ENCODE assay signal across 1 cellular context in the genomic region with DNA sequence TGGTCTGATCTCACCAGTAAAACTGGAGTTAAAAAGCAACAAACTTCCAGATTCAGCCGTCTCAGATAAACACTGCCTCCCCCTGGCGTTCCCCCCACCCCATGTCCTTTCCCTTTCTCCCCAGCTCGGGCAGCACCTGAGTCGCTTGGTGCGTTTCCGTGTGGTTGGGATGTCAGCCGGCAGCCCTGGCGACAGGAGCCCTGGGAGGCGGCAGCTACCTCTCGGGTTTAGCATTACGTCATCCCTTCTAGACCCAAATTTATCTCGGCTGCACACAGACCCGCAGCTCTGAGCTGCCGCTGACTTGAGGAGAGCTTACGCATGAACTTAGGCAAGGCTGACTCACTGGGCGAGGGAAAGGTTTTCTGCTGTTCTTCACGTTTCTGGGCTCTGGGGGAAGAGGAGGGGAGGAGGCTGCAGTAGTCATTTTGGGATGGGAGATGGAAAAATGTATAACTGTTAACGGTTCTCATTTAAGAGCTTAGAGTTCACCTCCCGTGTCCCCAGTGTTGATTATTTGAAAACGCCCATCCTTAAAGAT.
TF ChIP-seq lines count a peak whose summit lies in the region.

No MANE protein-coding gene starts in this region.

TF ChIP-seq in HEK293, 187 proteins besides CTCF, POLR2A, EP300 and RAD21 (continued from another document and continues in another):
- TF ChIP-seq, protein P1, sequence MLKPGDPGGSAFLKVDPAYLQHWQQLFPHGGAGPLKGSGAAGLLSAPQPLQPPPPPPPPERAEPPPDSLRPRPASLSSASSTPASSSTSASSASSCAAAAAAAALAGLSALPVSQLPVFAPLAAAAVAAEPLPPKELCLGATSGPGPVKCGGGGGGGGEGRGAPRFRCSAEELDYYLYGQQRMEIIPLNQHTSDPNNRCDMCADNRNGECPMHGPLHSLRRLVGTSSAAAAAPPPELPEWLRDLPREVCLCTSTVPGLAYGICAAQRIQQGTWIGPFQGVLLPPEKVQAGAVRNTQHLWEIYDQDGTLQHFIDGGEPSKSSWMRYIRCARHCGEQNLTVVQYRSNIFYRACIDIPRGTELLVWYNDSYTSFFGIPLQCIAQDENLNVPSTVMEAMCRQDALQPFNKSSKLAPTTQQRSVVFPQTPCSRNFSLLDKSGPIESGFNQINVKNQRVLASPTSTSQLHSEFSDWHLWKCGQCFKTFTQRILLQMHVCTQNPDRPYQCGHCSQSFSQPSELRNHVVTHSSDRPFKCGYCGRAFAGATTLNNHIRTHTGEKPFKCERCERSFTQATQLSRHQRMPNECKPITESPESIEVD (tag by site-specific recombination; IDR thresholded peaks at IDR 0.05) = peak; percentile 3; the same call in 1 of the 2 replicates
- TF ChIP-seq ZNF335 (tag by site-specific recombination; conservative IDR thresholded peaks at IDR 0.05) (peak; percentile 91), SP7 (tag by site-specific recombination; IDR thresholded peaks at IDR 0.05) (peak; percentile 92; the same call in 1 of the 2 replicates), ZNF488 (tag by site-specific recombination; IDR thresholded peaks at IDR 0.05) (no peak), IKZF3 (tag by site-specific recombination; IDR thresholded peaks at IDR 0.05) (peak; percentile 75), ZNF433 (tag by site-specific recombination; IDR thresholded peaks at IDR 0.05; ENCODE audit: low read depth) (no peak), ZFP37 (tag by site-specific recombination; IDR thresholded peaks at IDR 0.05) (no peak; the same call in 1 of the 2 replicates), ZFP3 (tag by site-specific recombination; IDR thresholded peaks at IDR 0.05; ENCODE audit: low read depth) (no peak), ZNF449 (tag by site-specific recombination; IDR thresholded peaks at IDR 0.05) (peak; percentile 9; the same call in 1 of the 2 replicates), ZNF23 (tag by site-specific recombination; IDR thresholded peaks at IDR 0.05; ENCODE audit: borderline replicate concordance) (no peak), ZNF530 (tag by site-specific recombination; IDR thresholded peaks at IDR 0.05; ENCODE audit: low read depth) (no peak), ZNF366 (tag by site-specific recombination; conservative IDR thresholded peaks at IDR 0.05) (peak; percentile 86), ZNF558 (tag by site-specific recombination; IDR thresholded peaks at IDR 0.05) (no peak), ZBTB11 (tag by site-specific recombination; conservative IDR thresholded peaks at IDR 0.05; ENCODE audit: low read depth) (0 out of 2 replicates have a peak, but pooled peaks have one; percentile 24), BCL11A (tag by site-specific recombination; IDR thresholded peaks at IDR 0.05; ENCODE audit: low read depth) (peak; percentile 77; the same call in 1 of the 2 replicates), ZEB2 (tag by site-specific recombination; IDR thresholded peaks at IDR 0.05) (peak; percentile 97), ZNF274 (IDR thresholded peaks at IDR 0.05; ENCODE audit: low read length) (no peak), ZNF274 (tag by site-specific recombination; IDR thresholded peaks at IDR 0.05; ENCODE audit: borderline replicate concordance) (no peak), TCF7L2 (IDR thresholded peaks at IDR 0.05; ENCODE audit: borderline replicate concordance, low read depth, low read length) (no peak), OSR2 (tag by site-specific recombination; IDR thresholded peaks at IDR 0.05) (peak; percentile 97), ZNF561 (tag by site-specific recombination; IDR thresholded peaks at IDR 0.05; ENCODE audit: borderline replicate concordance) (peak; percentile 44; the same call in 1 of the 2 replicates), ZBTB17 (tag by site-specific recombination; IDR thresholded peaks at IDR 0.05) (peak; percentile 98), ZNF184 (tag by site-specific recombination; IDR thresholded peaks at IDR 0.05) (0 out of 2 replicates have a peak, but pooled peaks have one; percentile 52), ZNF629 (tag by site-specific recombination; IDR thresholded peaks at IDR 0.05) (peak; percentile 97), ZBTB48 (tag by site-specific recombination; IDR thresholded peaks at IDR 0.05) (peak; percentile 54; the same call in 1 of the 2 replicates), ZNF341 (tag by site-specific recombination; IDR thresholded peaks at IDR 0.05; ENCODE audit: low read depth) (no peak; the same call in 1 of the 2 replicates), ZNF324 (tag by site-specific recombination; IDR thresholded peaks at IDR 0.05) (peak; percentile 91; the same call in 1 of the 2 replicates), ZNF391 (tag by site-specific recombination; IDR thresholded peaks at IDR 0.05; ENCODE audit: borderline replicate concordance, low read depth) (no peak), ZNF132 (tag by site-specific recombination; IDR thresholded peaks at IDR 0.05; ENCODE audit: borderline replicate concordance) (no peak), PRDM4 (tag by site-specific recombination; IDR thresholded peaks at IDR 0.05) (peak; percentile 10; the same call in 1 of the 2 replicates), KLF9 (tag by site-specific recombination; IDR thresholded peaks at IDR 0.05; ENCODE audit: low read depth) (peak; percentile 6; the same call in 1 of the 2 replicates), ZNF112 (tag by site-specific recombination; IDR thresholded peaks at IDR 0.05) (no peak), ZBTB6 (tag by site-specific recombination; IDR thresholded peaks at IDR 0.05) (no peak), SALL2 (tag by site-specific recombination; IDR thresholded peaks at IDR 0.05; ENCODE audit: borderline replicate concordance) (no peak), ZFP69B (tag by site-specific recombination; IDR thresholded peaks at IDR 0.05) (peak; percentile 61; the same call in 1 of the 2 replicates), ZNF148 (tag by site-specific recombination; IDR thresholded peaks at IDR 0.05; ENCODE audit: borderline replicate concordance) (no peak), ZNF626 (tag by site-specific recombination; IDR thresholded peaks at IDR 0.05) (no peak)
- TF ChIP-seq, protein P2, sequence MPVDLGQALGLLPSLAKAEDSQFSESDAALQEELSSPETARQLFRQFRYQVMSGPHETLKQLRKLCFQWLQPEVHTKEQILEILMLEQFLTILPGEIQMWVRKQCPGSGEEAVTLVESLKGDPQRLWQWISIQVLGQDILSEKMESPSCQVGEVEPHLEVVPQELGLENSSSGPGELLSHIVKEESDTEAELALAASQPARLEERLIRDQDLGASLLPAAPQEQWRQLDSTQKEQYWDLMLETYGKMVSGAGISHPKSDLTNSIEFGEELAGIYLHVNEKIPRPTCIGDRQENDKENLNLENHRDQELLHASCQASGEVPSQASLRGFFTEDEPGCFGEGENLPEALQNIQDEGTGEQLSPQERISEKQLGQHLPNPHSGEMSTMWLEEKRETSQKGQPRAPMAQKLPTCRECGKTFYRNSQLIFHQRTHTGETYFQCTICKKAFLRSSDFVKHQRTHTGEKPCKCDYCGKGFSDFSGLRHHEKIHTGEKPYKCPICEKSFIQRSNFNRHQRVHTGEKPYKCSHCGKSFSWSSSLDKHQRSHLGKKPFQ (tag by site-specific recombination; IDR thresholded peaks at IDR 0.05) = no peak
- TF ChIP-seq, protein P3, sequence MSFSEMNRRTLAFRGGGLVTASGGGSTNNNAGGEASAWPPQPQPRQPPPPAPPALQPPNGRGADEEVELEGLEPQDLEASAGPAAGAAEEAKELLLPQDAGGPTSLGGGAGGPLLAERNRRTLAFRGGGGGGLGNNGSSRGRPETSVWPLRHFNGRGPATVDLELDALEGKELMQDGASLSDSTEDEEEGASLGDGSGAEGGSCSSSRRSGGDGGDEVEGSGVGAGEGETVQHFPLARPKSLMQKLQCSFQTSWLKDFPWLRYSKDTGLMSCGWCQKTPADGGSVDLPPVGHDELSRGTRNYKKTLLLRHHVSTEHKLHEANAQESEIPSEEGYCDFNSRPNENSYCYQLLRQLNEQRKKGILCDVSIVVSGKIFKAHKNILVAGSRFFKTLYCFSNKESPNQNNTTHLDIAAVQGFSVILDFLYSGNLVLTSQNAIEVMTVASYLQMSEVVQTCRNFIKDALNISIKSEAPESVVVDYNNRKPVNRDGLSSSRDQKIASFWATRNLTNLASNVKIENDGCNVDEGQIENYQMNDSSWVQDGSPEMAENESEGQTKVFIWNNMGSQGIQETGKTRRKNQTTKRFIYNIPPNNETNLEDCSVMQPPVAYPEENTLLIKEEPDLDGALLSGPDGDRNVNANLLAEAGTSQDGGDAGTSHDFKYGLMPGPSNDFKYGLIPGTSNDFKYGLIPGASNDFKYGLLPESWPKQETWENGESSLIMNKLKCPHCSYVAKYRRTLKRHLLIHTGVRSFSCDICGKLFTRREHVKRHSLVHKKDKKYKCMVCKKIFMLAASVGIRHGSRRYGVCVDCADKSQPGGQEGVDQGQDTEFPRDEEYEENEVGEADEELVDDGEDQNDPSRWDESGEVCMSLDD (tag by site-specific recombination; IDR thresholded peaks at IDR 0.05) = peak; percentile 38; the same call in 1 of the 2 replicates
